Comparison of ENCODE assay signal across 15 cellular contexts in the genomic region with DNA sequence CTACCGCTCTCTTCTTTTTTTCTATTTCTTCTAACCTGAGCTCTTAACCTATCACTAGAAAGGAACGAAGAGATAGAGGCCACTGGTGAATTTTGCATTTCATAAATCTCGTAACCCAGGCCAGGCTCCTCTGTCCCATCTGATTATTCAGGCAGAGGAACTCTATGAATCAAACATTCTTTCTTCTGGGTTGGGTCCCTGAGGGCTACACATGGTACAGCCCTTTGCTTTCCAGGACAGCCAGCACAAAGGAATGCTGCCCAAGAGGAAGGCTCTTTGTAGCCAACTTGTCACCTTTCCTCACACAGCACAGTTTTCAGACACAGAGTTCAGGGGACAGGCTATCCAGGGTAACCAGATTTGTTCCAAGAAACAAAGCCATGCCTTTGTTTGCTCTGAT.
DNase-seq lines count a peak whose midpoint lies in the region; ATAC-seq and TF ChIP-seq lines count a peak whose summit lies in the region.
"Had no signal": no experiment of that assay in that cellular context is flagged by ENCODE, and none has a peak within 500 bp of the region (broad histone marks: within the 10 kb centered on the region; RNA-seq: fewer than 3 reads in every experiment).

No MANE protein-coding gene starts in this region.

- H3K9me2 ChIP-seq in PC-3 (replicated peaks; ENCODE audit: low read length): no peaks in the 10 kb centered on the region

- peaks cover 12% of the 10 kb centered on the region for H3K9me3 Mint-ChIP-seq in neural crest cell
- H3K9me3 Mint-ChIP-seq in type B pancreatic cell: peaks cover 10% of the 10 kb centered on the region
- peaks cover 5% of the 10 kb centered on the region for H3K9me3 Mint-ChIP-seq in activated CD4-positive, alpha-beta T cell treated with anti-CD3 and anti-CD28 coated beads, Interleukin-2, amount 10 ng/mL, durations not matched to agents 24 days and 14 days

- no peaks in the 10 kb centered on the region for H3F3A ChIP-seq in PC-3 (ENCODE audit: low read length, unreplicated experiment)

- H3K27ac Mint-ChIP-seq in neural crest cell (ENCODE audit: unreplicated experiment): peak overlapping the region; percentile 64
- H3K27ac Mint-ChIP-seq in type B pancreatic cell: peak overlapping the region; percentile 49
- H3K27ac Mint-ChIP-seq in activated CD4-positive, alpha-beta T cell treated with anti-CD3 and anti-CD28 coated beads, Interleukin-2, amount 10 ng/mL, durations not matched to agents 24 days and 14 days: no peak overlapping the region
- H3K27ac Mint-ChIP-seq: CD14-positive monocyte; CD8-positive, alpha-beta T cell had no signal

- no peaks in the 10 kb centered on the region for H3K36me3 Mint-ChIP-seq in neural crest cell (ENCODE audit: low read depth)
- H3K36me3 Mint-ChIP-seq in type B pancreatic cell: no peaks in the 10 kb centered on the region
- no peaks in the 10 kb centered on the region for H3K36me3 Mint-ChIP-seq in activated CD4-positive, alpha-beta T cell treated with anti-CD3 and anti-CD28 coated beads, Interleukin-2, amount 10 ng/mL, durations not matched to agents 24 days and 14 days (ENCODE audit: low read depth)
- H3K36me3 Mint-ChIP-seq: CD14-positive monocyte; CD8-positive, alpha-beta T cell had no signal

- BruUV-seq in PC-3 (replicated peaks; lab: Mats Ljungman, UMichigan): no TSS peak

- H3K27me3 Mint-ChIP-seq in neural crest cell (ENCODE audit: low read depth): no peaks in the 10 kb centered on the region
- H3K27me3 Mint-ChIP-seq in type B pancreatic cell: no peaks in the 10 kb centered on the region
- no peaks in the 10 kb centered on the region for H3K27me3 Mint-ChIP-seq in activated CD4-positive, alpha-beta T cell treated with anti-CD3 and anti-CD28 coated beads, Interleukin-2, amount 10 ng/mL, durations not matched to agents 24 days and 14 days

- TF ChIP-seq CTCF in PC-3 (conservative IDR thresholded peaks at IDR 0.05; ENCODE audit: low read depth, low read length): no peak
- no peak for TF ChIP-seq CTCF in neural crest cell (conservative IDR thresholded peaks at IDR 0.05)
- TF ChIP-seq CTCF in type B pancreatic cell (conservative IDR thresholded peaks at IDR 0.05): no peak

- H4K20me1 ChIP-seq in PC-3 (ENCODE audit: low read length): no peaks in the 10 kb centered on the region

- H3K4me1 Mint-ChIP-seq in neural crest cell (peaks cover 14% of the 10 kb centered on the region), type B pancreatic cell (ENCODE audit: unreplicated experiment) (no peaks in the 10 kb centered on the region)
- no peaks in the 10 kb centered on the region for H3K4me1 Mint-ChIP-seq in activated CD4-positive, alpha-beta T cell treated with anti-CD3 and anti-CD28 coated beads, Interleukin-2, amount 10 ng/mL, durations not matched to agents 24 days and 14 days
- H3K4me1 Mint-ChIP-seq: CD14-positive monocyte had no signal

- H3K4me3 ChIP-seq in PC-3 (ENCODE audit: low read length): no peak overlapping the region
- H3K4me3 ChIP-seq: GM23248 had no signal

- H3K27me3 ChIP-seq in PC-3 (ENCODE audit: low read length): no peaks in the 10 kb centered on the region

- CTCF ChIA-PET in PC-3 (lab: Charles Lee): no interaction called here

- intact Hi-C loops in PC-3 (cut with micrococcal nuclease): no loop called here
- intact Hi-C loops in activated CD4-positive, alpha-beta T cell treated with anti-CD3 and anti-CD28 coated beads, Interleukin-2, amount 10 ng/mL, durations not matched to agents 24 days and 14 days (cut with micrococcal nuclease): no loop called here

- H3K9me3 ChIP-seq in PC-3 (ENCODE audit: low read length): no peaks in the 10 kb centered on the region
- H3K9me3 ChIP-seq: Caco-2 had no signal

- H3K4me1 ChIP-seq in PC-3 (ENCODE audit: insufficient read depth, low read length): peaks cover 10% of the 10 kb centered on the region
- H3K4me1 ChIP-seq: Caco-2 had no signal

- H3K4me2 ChIP-seq in PC-3 (ENCODE audit: low read length): no peak overlapping the region

- DNase-seq in EH (ENCODE audit: low read depth) (peak; percentile 62), PC-3 (peak; percentile 34), neural crest cell (ENCODE audit: low read depth, low spot score) (no peak), type B pancreatic cell (ENCODE audit: extremely low spot score, unreplicated experiment) (no peak), NCI-H524 treated with DMSO at 0.1 percent for 48 hours (lab: John Stamatoyannopoulos, UW) (no peak)
- no peak for DNase-seq in activated CD4-positive, alpha-beta T cell treated with anti-CD3 and anti-CD28 coated beads, Interleukin-2, amount 10 ng/mL, durations not matched to agents 24 days and 14 days
- DNase-seq: Caco-2; CD8-positive, alpha-beta T cell; DND-41; GF-D8; GM23248; IMR-90 had no signal

- H3K79me2 ChIP-seq in PC-3 (ENCODE audit: low read length): no peaks in the 10 kb centered on the region

- H3K27ac ChIP-seq in PC-3 (ENCODE audit: low read length): no peak overlapping the region
- H3K27ac ChIP-seq: GM23248 had no signal

- H3K4me3 Mint-ChIP-seq in neural crest cell: no peak overlapping the region
- H3K4me3 Mint-ChIP-seq in type B pancreatic cell: no peak overlapping the region
- H3K4me3 Mint-ChIP-seq in activated CD4-positive, alpha-beta T cell treated with anti-CD3 and anti-CD28 coated beads, Interleukin-2, amount 10 ng/mL, durations not matched to agents 24 days and 14 days: no peak overlapping the region
- H3K4me3 Mint-ChIP-seq: CD14-positive monocyte; CD8-positive, alpha-beta T cell had no signal

- no peaks in the 10 kb centered on the region for H3K36me3 ChIP-seq in PC-3 (ENCODE audit: low read depth, low read length)

- no peak for ATAC-seq in PC-3
- ATAC-seq in GM21423 (IDR thresholded peaks at IDR 0.05; ENCODE audit: unreplicated experiment): no peak
- ATAC-seq: CD8-positive, alpha-beta T cell; HCT116 had no signal

- H3K9ac ChIP-seq in PC-3 (ENCODE audit: low read length): no peak overlapping the region
- H3K9ac ChIP-seq: GM23248 had no signal

- H2AFZ ChIP-seq in PC-3 (ENCODE audit: low read length): no peak overlapping the region
- H2AFZ ChIP-seq: GM23248 had no signal

- POLR2A ChIA-PET in PC-3 (lab: Charles Lee; ENCODE audit: unreplicated experiment): no interaction called here

Comparison
In these comparisons a context has a peak if more than half of its experiments do, and no peak if none do; other contexts are left out.
1. DNase-seq: peak in EH (single experiment) and PC-3 (single experiment); none in neural crest cell (single experiment), type B pancreatic cell (single experiment), activated CD4-positive, alpha-beta T cell treated with anti-CD3 and anti-CD28 coated beads, Interleukin-2, amount 10 ng/mL, durations not matched to agents 24 days and 14 days (single experiment) and NCI-H524 treated with DMSO at 0.1 percent for 48 hours (single experiment).